Comparison of ENCODE assay signal across 8 cellular contexts in genomic region chr15:99504823-99505551, GRCh38.
DNase-seq lines count a peak whose midpoint lies in the region; ATAC-seq and TF ChIP-seq lines count a peak whose summit lies in the region.

No MANE protein-coding gene starts in this region.

- peak overlapping the region; percentile 20 to 91 (median 64) for H3K27ac Mint-ChIP-seq in naive B cell
- no peak overlapping the region for H3K27ac Mint-ChIP-seq in CD4-positive, alpha-beta T cell

- peak overlapping the region in 1 of 8 donors; percentile 56 for H3K4me3 Mint-ChIP-seq in naive B cell
- H3K4me3 Mint-ChIP-seq in CD4-positive, alpha-beta T cell, result no peak overlapping the region

- H3K27me3 Mint-ChIP-seq in naive B cell, result no peaks in the 10 kb centered on the region
- no peaks in the 10 kb centered on the region for H3K27me3 Mint-ChIP-seq in CD4-positive, alpha-beta T cell

- H3K36me3 Mint-ChIP-seq in naive B cell, result no peaks in the 10 kb centered on the region
- H3K36me3 Mint-ChIP-seq in CD4-positive, alpha-beta T cell (ENCODE audit: low read depth), result no peaks in the 10 kb centered on the region

- no peak overlapping the region for H3K4me3 ChIP-seq in heart left ventricle
- H3K4me3 ChIP-seq in testis, result no peak overlapping the region

- no peaks in the 10 kb centered on the region for H3K9me3 Mint-ChIP-seq in naive B cell
- no peaks in the 10 kb centered on the region for H3K9me3 Mint-ChIP-seq in CD4-positive, alpha-beta T cell

- intact Hi-C loops in heart left ventricle (cut with DNase I), result loop anchor here in 9 of 10 donors (5.0 to 10.0 kb wide), 7 partner anchors 48 to 100 kb away; partner anchors contain the start of gene MEF2A (in 4 of the 9)
- intact Hi-C loops in cardiac septum (cut with DNase I), result no loop called here
- intact Hi-C loops in testis (cut with DNase I; ENCODE audit: low total_unique reads), result no loop called here
- intact Hi-C loops in CD4-positive, alpha-beta T cell (cut with DNase I, micrococcal nuclease), result no loop called here

- WGBS in heart left ventricle, 4 donors, result 60 to 76% (median 67%) methylated on average over 8 of the region's 8 CpGs
- WGBS in testis, 2 donors, result 80 to 81% methylated on average over 8 of the region's 8 CpGs

- TF ChIP-seq POLR2A in heart left ventricle (IDR thresholded peaks at IDR 0.05) (no peak), testis (IDR thresholded peaks at IDR 0.05) (no peak)

- no peak for DNase-seq in heart left ventricle
- DNase-seq in cardiac septum (ENCODE audit: low spot score), result no peak
- no peak for DNase-seq in naive B cell
- DNase-seq in testis, result no peak
- DNase-seq in CD4-positive, alpha-beta T cell, result no peak
- no peak for DNase-seq in NCI-H748 treated with DMSO at 0.1 percent for 48 hours (lab: John Stamatoyannopoulos, UW)

- POLR2A ChIA-PET in CD4-positive, alpha-beta T cell (lab: Charles Lee), result interaction anchor here (0.9 to 1.3 kb wide), 2 partner anchors 25 to 58 kb away, joined by 3 to 4 read pairs; no protein-coding TSS in a partner anchor

- H3K9me3 ChIP-seq in heart left ventricle (no peaks in the 10 kb centered on the region), testis (no peaks in the 10 kb centered on the region)
- H3K9me3 ChIP-seq in CD4-positive, alpha-beta T cell (ENCODE audit: control insufficient read depth, low read length), result no peaks in the 10 kb centered on the region

- no peak for ATAC-seq in heart left ventricle
- peak; percentile 38 for ATAC-seq in HG02678 (IDR thresholded peaks at IDR 0.05; ENCODE audit: unreplicated experiment)
- peak; percentile 71 for ATAC-seq in SK-N-SH treated with all-trans-retinoic acid at 6 μM for 48 hours
- ATAC-seq in naive B cell (ENCODE audit: low read depth in 2 of 2), result peak; percentile 20 to 30
- ATAC-seq in CD4-positive, alpha-beta T cell (ENCODE audit: poor library complexity), result no peak

- TF ChIP-seq CTCF in heart left ventricle (IDR thresholded peaks at IDR 0.05) (peak in 7 of 12 donors; percentile 11 to 38 (median 17)), testis (IDR thresholded peaks at IDR 0.05) (no peak)
- no peak for TF ChIP-seq CTCF in CD4-positive, alpha-beta T cell (IDR thresholded peaks at IDR 0.05)

- H3K27ac ChIP-seq in heart left ventricle, result peak overlapping the region in 6 of 12 donors; percentile 3 to 64 (median 42)
- no peak overlapping the region for H3K27ac ChIP-seq in testis
- no peak overlapping the region for H3K27ac ChIP-seq in CD4-positive, alpha-beta T cell (ENCODE audit: low read depth, low read length)

- CTCF ChIA-PET in CD4-positive, alpha-beta T cell (lab: Charles Lee), result interaction anchor here (1.2 kb wide), 1 partner anchor 231 kb away, joined by 3 read pairs; no protein-coding TSS in a partner anchor

- no peaks in the 10 kb centered on the region for H3K27me3 ChIP-seq in heart left ventricle
- no peaks in the 10 kb centered on the region for H3K27me3 ChIP-seq in testis
- H3K27me3 ChIP-seq in CD4-positive, alpha-beta T cell (ENCODE audit: control insufficient read depth, insufficient read depth, low read length), result no peaks in the 10 kb centered on the region

- H3K4me1 Mint-ChIP-seq in naive B cell, result peaks cover 64 to 91% (median 78%) of the 10 kb centered on the region in 3 donors
- peaks cover 40% of the 10 kb centered on the region for H3K4me1 Mint-ChIP-seq in CD4-positive, alpha-beta T cell (ENCODE audit: low read depth)

- H3K4me1 ChIP-seq in heart left ventricle, result peaks cover 3 to 70% (median 32%) of the 10 kb centered on the region in 12 donors
- H3K4me1 ChIP-seq in testis, result peaks cover 12% of the 10 kb centered on the region

- no peaks in the 10 kb centered on the region for H3K36me3 ChIP-seq in heart left ventricle
- H3K36me3 ChIP-seq in testis (ENCODE audit: low read depth, missing control alignments), result no peaks in the 10 kb centered on the region

TF ChIP-seq in SK-N-SH treated with all-trans-retinoic acid at 6 μM for 48 hours, 23 proteins besides CTCF, POLR2A, EP300 and RAD21 (continues in another document):
- TF ChIP-seq ISL1 (CRISPR knock-in tag; IDR thresholded peaks at IDR 0.05) (no peak), RARB (CRISPR knock-in tag; IDR thresholded peaks at IDR 0.05) (no peak), BACH2 (CRISPR knock-in tag; IDR thresholded peaks at IDR 0.05; ENCODE audit: borderline replicate concordance) (no peak), ZFP3 (CRISPR knock-in tag; IDR thresholded peaks at IDR 0.05) (no peak), ZFP30 (CRISPR knock-in tag; IDR thresholded peaks at IDR 0.05) (no peak), TCF4 (CRISPR knock-in tag; IDR thresholded peaks at IDR 0.05; ENCODE audit: borderline replicate concordance) (no peak), OSR1 (CRISPR knock-in tag; IDR thresholded peaks at IDR 0.05) (no peak), ARNTL (CRISPR knock-in tag; IDR thresholded peaks at IDR 0.05; ENCODE audit: borderline replicate concordance, low read depth) (no peak), CSRNP3 (CRISPR knock-in tag; IDR thresholded peaks at IDR 0.05) (no peak), ZC3H10 (CRISPR knock-in tag; IDR thresholded peaks at IDR 0.05) (no peak), CSDC2 (CRISPR knock-in tag; IDR thresholded peaks at IDR 0.05) (no peak), SNAI2 (CRISPR knock-in tag; IDR thresholded peaks at IDR 0.05) (no peak), CREB5 (CRISPR knock-in tag; IDR thresholded peaks at IDR 0.05; ENCODE audit: low read depth) (no peak), TSHZ2 (CRISPR knock-in tag; IDR thresholded peaks at IDR 0.05) (no peak), ZNF565 (CRISPR knock-in tag; conservative IDR thresholded peaks at IDR 0.05; ENCODE audit: low read depth) (no peak), ZNF8 (CRISPR knock-in tag; IDR thresholded peaks at IDR 0.05) (no peak), PATZ1 (CRISPR knock-in tag; IDR thresholded peaks at IDR 0.05; ENCODE audit: borderline replicate concordance) (no peak), GLIS3 (CRISPR knock-in tag; IDR thresholded peaks at IDR 0.05) (no peak)

Comparison
In these comparisons a context has a peak if more than half of its experiments do, and no peak if none do; other contexts are left out.
1. intact Hi-C loops: an anchor here in heart left ventricle (5.0 to 10.0 kb wide); none called in cardiac septum, testis and CD4-positive, alpha-beta T cell.
2. ATAC-seq: peak in HG02678 (single experiment), SK-N-SH treated with all-trans-retinoic acid at 6 μM for 48 hours (single experiment) and naive B cell (2 of 2); none in heart left ventricle (0 of 4) and CD4-positive, alpha-beta T cell (single experiment).
3. CTCF ChIP-seq: peak in heart left ventricle (7 of 12); none in testis (0 of 3) and CD4-positive, alpha-beta T cell (single experiment).